In genomic region chr2:239156516-239157265, GRCh38 we compare ENCODE assay signal across 19 cellular contexts.
DNase-seq lines count a peak whose midpoint lies in the region; ATAC-seq and TF ChIP-seq lines count a peak whose summit lies in the region.
"Had no signal": no experiment of that assay in that cellular context is flagged by ENCODE, and none has a peak within 500 bp of the region (broad histone marks: within the 10 kb centered on the region; RNA-seq: fewer than 3 reads in every experiment).

No MANE protein-coding gene starts in this region.

- H3K36me3 ChIP-seq in SJSA1 = peaks cover 23% of the 10 kb centered on the region
- peaks cover 0 to 78% of the 10 kb centered on the region in 2 donors for H3K36me3 ChIP-seq in left lung
- H3K36me3 ChIP-seq in sigmoid colon = peaks cover 35 to 75% (median 54%) of the 10 kb centered on the region in 4 donors
- H3K36me3 ChIP-seq: HAP-1 had no signal

- no peak overlapping the region for H3K4me3 ChIP-seq in SJSA1
- no peak overlapping the region for H3K4me3 ChIP-seq in left lung
- no peak overlapping the region for H3K4me3 ChIP-seq in sigmoid colon
- H3K4me3 ChIP-seq: HAP-1, pancreas had no signal

- H3K27ac ChIP-seq in SJSA1 (no peak overlapping the region), left lung (no peak overlapping the region), sigmoid colon (peak overlapping the region in 3 of 4 donors; percentile 19 to 58 (median 33))
- H3K27ac ChIP-seq: pancreas had no signal

- ATAC-seq in left lung = no peak
- ATAC-seq in GM21515 (IDR thresholded peaks at IDR 0.05; ENCODE audit: unreplicated experiment) = no peak
- ATAC-seq: activated CD8-positive, alpha-beta T cell treated with anti-CD3 and anti-CD28 coated beads, Interleukin-2, amount 10 ng/mL, durations not matched to agents 7 days and 5 days had no signal

- H3K4me1 ChIP-seq in SJSA1 (replicated peaks) (peaks cover 20% of the 10 kb centered on the region), left lung (no peaks in the 10 kb centered on the region), sigmoid colon (peaks cover 0 to 29% (median 23%) of the 10 kb centered on the region in 4 donors)
- H3K4me1 ChIP-seq: HAP-1, pancreas had no signal

- intact Hi-C loops in left lung (cut with DNase I) = no loop called here
- intact Hi-C loops in sigmoid colon (cut with DNase I) = no loop called here

- H3K9me3 ChIP-seq in SJSA1 (replicated peaks) (no peaks in the 10 kb centered on the region), left lung (no peaks in the 10 kb centered on the region), sigmoid colon (no peaks in the 10 kb centered on the region)
- H3K9me3 ChIP-seq: HAP-1, pancreas had no signal

- DNase-seq in COLO668 (lab: John Stamatoyannopoulos, UW; ENCODE audit: unreplicated experiment) (peak; percentile 39), SJSA1 (ENCODE audit: low read depth in 1 of 2, low spot score in 2 of 2) (peak; percentile 65 to 76), left lung (peak; percentile 7 to 42), sigmoid colon (peak; percentile 60), DMS114 treated with DMSO at 0.1 percent for 48 hours (lab: John Stamatoyannopoulos, UW; ENCODE audit: unreplicated experiment) (no peak), GM10266 (ENCODE audit: extremely low spot score) (no peak), HuH-7 (ENCODE audit: low spot score) (no peak)
- DNase-seq: activated B cell treated with CpG ODN at 0.5 μM for 24 hours; activated CD8-positive, alpha-beta T cell treated with anti-CD3 and anti-CD28 coated beads, Interleukin-2, amount 10 ng/mL, durations not matched to agents 7 days and 5 days; AML-193; NCI-H1930; NCI-H446; NK-92 treated with Interleukin-12 subunit alpha and Interleukin-12 subunit beta, amount 100 ng/mL, for 24 hours; stimulated activated CD4-positive, alpha-beta T cell treated with anti-CD3 and anti-CD28 coated beads, Interleukin-2, amount 100 ng/mL, for 24 hours; stimulated activated naive CD4-positive, alpha-beta T cell treated with Interleukin-2 at 50 U/mL for 16 hours; T-helper 9 cell had no signal

- no peaks in the 10 kb centered on the region for H3K27me3 ChIP-seq in SJSA1 (replicated peaks)
- H3K27me3 ChIP-seq in left lung = no peaks in the 10 kb centered on the region
- no peaks in the 10 kb centered on the region for H3K27me3 ChIP-seq in sigmoid colon
- H3K27me3 ChIP-seq: pancreas had no signal

- TF ChIP-seq EP300 in sigmoid colon (IDR thresholded peaks at IDR 0.05) = no peak

- WGBS in sigmoid colon, 2 donors = 87 to 92% methylated on average over 22 of the region's 22 CpGs

- TF ChIP-seq CTCF in left lung (IDR thresholded peaks at IDR 0.05) (no peak), sigmoid colon (IDR thresholded peaks at IDR 0.05) (no peak), GM10266 (IDR thresholded peaks at IDR 0.05; ENCODE audit: control insufficient read depth, insufficient read depth, low read depth, missing control alignments) (no peak)

- TF ChIP-seq POLR2A in sigmoid colon (IDR thresholded peaks at IDR 0.05) = no peak

Comparison
In these comparisons a context has a peak if more than half of its experiments do, and no peak if none do; other contexts are left out.
1. DNase-seq: peak in COLO668 (single experiment), SJSA1 (2 of 2), left lung (2 of 2) and sigmoid colon (single experiment); none in DMS114 treated with DMSO at 0.1 percent for 48 hours (single experiment), GM10266 (single experiment) and HuH-7 (single experiment).
2. H3K27ac ChIP-seq: peak in sigmoid colon (3 of 4); none in SJSA1 (single experiment) and left lung (0 of 2).